Comparison of ENCODE assay signal across 16 cellular contexts in genomic region chr7:8490391-8490790, GRCh38. TPM values are rescaled to one million over a fixed set of nuclear protein-coding genes. Genes with fewer than 3 reads are reported as not detected.
DNase-seq lines count a peak whose midpoint lies in the region; ATAC-seq, FAIRE-seq and TF ChIP-seq lines count a peak whose summit lies in the region.
"Had no signal": no experiment of that assay in that cellular context is flagged by ENCODE, and none has a peak within 500 bp of the region (broad histone marks: within the 10 kb centered on the region; RNA-seq: fewer than 3 reads in every experiment).

No MANE protein-coding gene starts in this region.

- TF ChIP-seq CTCF in PC-9 (conservative IDR thresholded peaks at IDR 0.05), result no peak

- H3K4me3 ChIP-seq in PC-9, result no peak overlapping the region
- H3K4me3 ChIP-seq: A549, BLaER1 had no signal

- CTCF ChIA-PET in PC-9 (lab: Charles Lee), result no interaction called here

- H3F3A ChIP-seq in PC-9 (ENCODE audit: insufficient read depth, low read depth), result no peaks in the 10 kb centered on the region

- FAIRE-seq in H54 (lab: Jason Lieb, UNC), result peak; percentile 69
- FAIRE-seq in endometrium (lab: Jason Lieb, UNC), result peak; percentile 71
- FAIRE-seq: A549, H1 had no signal

- no peaks in the 10 kb centered on the region for H3K36me3 ChIP-seq in PC-9 (ENCODE audit: low read depth)
- H3K36me3 ChIP-seq: BLaER1 had no signal

- H3K27me3 ChIP-seq in PC-9 (ENCODE audit: insufficient read depth, low read depth), result peaks cover 4% of the 10 kb centered on the region; the same call in 1 of the 2 replicates
- H3K27me3 ChIP-seq: BLaER1 had no signal

- H3K9me2 ChIP-seq in PC-9 (ENCODE audit: insufficient read depth), result no peaks in the 10 kb centered on the region

- DNase-seq in H54 (ENCODE audit: insufficient read length, low spot score) (no peak), MV-4-11 (lab: John Stamatoyannopoulos, UW) (peak; percentile 2), PC-9 (no peak)
- DNase-seq in activated CD4-positive, alpha-beta T cell treated with anti-CD3 and anti-CD28 coated beads for 4 hours, result no peak
- DNase-seq: CD4-positive, alpha-beta memory T cell; DMS79 treated with DMSO at 0.1 percent for 48 hours; GF-D8; HCEC 1CT; HFFc6 had no signal

- no peak overlapping the region for H2AFZ ChIP-seq in PC-9

- TF ChIP-seq POLR2A in H54 (IDR thresholded peaks at IDR 0.05; ENCODE audit: low read depth, low read length), result no peak

- H3K27ac ChIP-seq in PC-9, result no peak overlapping the region
- H3K27ac ChIP-seq: A549, BLaER1, KMS-11 had no signal

- ATAC-seq in GM21381 (IDR thresholded peaks at IDR 0.05; ENCODE audit: unreplicated experiment), result no peak
- no peak for ATAC-seq in HG02938 (IDR thresholded peaks at IDR 0.05; ENCODE audit: unreplicated experiment)
- ATAC-seq: A549 had no signal

- intact Hi-C loops in PC-9 (cut with micrococcal nuclease; ENCODE audit: unreplicated experiment), result no loop called here

- no peaks in the 10 kb centered on the region for H4K20me1 ChIP-seq in PC-9 (ENCODE audit: insufficient read depth)
- H4K20me1 ChIP-seq: BLaER1 had no signal

- no TSS peak for BruUV-seq in PC-9 (replicated peaks; lab: Mats Ljungman, UMichigan)

- no peak overlapping the region for H3K4me2 ChIP-seq in PC-9
- H3K4me2 ChIP-seq: A549, BLaER1, KMS-11 had no signal

- POLR2A ChIA-PET in PC-9 (lab: Charles Lee; ENCODE audit: unreplicated experiment), result no interaction called here

- no peaks in the 10 kb centered on the region for H3K4me1 ChIP-seq in PC-9 (replicated peaks; ENCODE audit: insufficient read depth)
- H3K4me1 ChIP-seq: A549, BLaER1 had no signal

- H3K9me3 ChIP-seq in PC-9 (ENCODE audit: insufficient read depth, low read depth), result no peaks in the 10 kb centered on the region
- H3K9me3 ChIP-seq: A549 had no signal

- H3K79me2 ChIP-seq in PC-9 (ENCODE audit: low read depth), result no peaks in the 10 kb centered on the region

RNA-seq across cellular contexts. Expression of gene NXPH1, which starts 57.0 kb away (rescaled TPM):
- not detected in 2 replicates for total RNA-seq in PC-9 (2021)
- total RNA-seq: CD4-positive, alpha-beta memory T cell; HFFc6 had no signal
